In genomic region chr7:155358066-155358947, GRCh38 we compare ENCODE assay signal across 18 cellular contexts.
A peak's percentile ranks its signal among the peaks of the same experiment; 100 is the strongest.
DNase-seq lines count a peak whose midpoint lies in the region; ATAC-seq and TF ChIP-seq lines count a peak whose summit lies in the region.
"Had no signal": no experiment of that assay in that cellular context is flagged by ENCODE, and none has a peak within 500 bp of the region (broad histone marks: within the 10 kb centered on the region; RNA-seq: fewer than 3 reads in every experiment).

No MANE protein-coding gene starts in this region.

- H3K4me1 ChIP-seq in endodermal cell (ENCODE audit: control insufficient read depth, insufficient read depth, low read length) (no peaks in the 10 kb centered on the region), prostate gland (replicated peaks) (no peaks in the 10 kb centered on the region)

- no peak overlapping the region for H3K27ac Mint-ChIP-seq in endodermal cell
- no peak overlapping the region for H3K27ac Mint-ChIP-seq in activated T-cell treated with anti-CD3 and anti-CD28 coated beads, Interleukin-2, amount 50 U/mL, for 72 hours
- H3K27ac Mint-ChIP-seq: CD4-positive, alpha-beta T cell; naive thymus-derived CD8-positive, alpha-beta T cell; T-helper 17 cell had no signal

- H3K27me3 ChIP-seq in endodermal cell (ENCODE audit: control insufficient read depth, insufficient read depth, low read length, poor library complexity, severe bottlenecking) (peaks cover 57% of the 10 kb centered on the region), prostate gland (replicated peaks; ENCODE audit: insufficient read depth) (peaks cover 6% of the 10 kb centered on the region)

- H3K27ac ChIP-seq in endodermal cell (ENCODE audit: low read depth, low read length) (no peak overlapping the region), prostate gland (no peak overlapping the region)

- no peak overlapping the region for H3K4me3 Mint-ChIP-seq in endodermal cell
- no peak overlapping the region for H3K4me3 Mint-ChIP-seq in activated T-cell treated with anti-CD3 and anti-CD28 coated beads, Interleukin-2, amount 50 U/mL, for 72 hours
- H3K4me3 Mint-ChIP-seq: CD4-positive, alpha-beta T cell; naive thymus-derived CD8-positive, alpha-beta T cell; T-helper 17 cell had no signal

- no peak for ATAC-seq in sciatic nerve
- no peak for ATAC-seq in HG02885 (IDR thresholded peaks at IDR 0.05; ENCODE audit: poor library complexity, unreplicated experiment)
- no peak for ATAC-seq in activated T-cell treated with anti-CD3 and anti-CD28 coated beads, Interleukin-2, amount 50 U/mL, for 72 hours (replicated peaks in 1 of 2)
- ATAC-seq: activated CD4-positive, CD25-positive, alpha-beta regulatory T cell treated with anti-CD3 and anti-CD28 coated beads, Interleukin-2, amount 50 U/mL, for 24 hours; naive thymus-derived CD8-positive, alpha-beta T cell had no signal

- DNase-seq in NOMO-1 (lab: John Stamatoyannopoulos, UW; ENCODE audit: unreplicated experiment in 2 of 2) (peak; percentile 10 to 30), NOMO-1 treated with dmso at 0.1 percent for 144 hours (lab: John Stamatoyannopoulos, UW; ENCODE audit: unreplicated experiment) (no peak), MV-4-11 (lab: John Stamatoyannopoulos, UW) (peak; percentile 61), endodermal cell (peak; percentile 69), sciatic nerve (ENCODE audit: low spot score) (peak; percentile 42), prostate gland (ENCODE audit: low spot score) (no peak)
- DNase-seq in activated T-cell treated with anti-CD3 and anti-CD28 coated beads, Interleukin-2, amount 50 U/mL, for 72 hours = no peak
- DNase-seq: DMS53; hippocampal formation; NCI-H1092 treated with DMSO at 0.1 percent for 48 hours; NCI-H510A treated with DMSO at 0.1 percent for 48 hours; stimulated activated CD4-positive, alpha-beta T cell treated with anti-CD3 and anti-CD28 coated beads, Interleukin-4, amount 100 ng/mL, for 24 hours; T-helper 17 cell had no signal

- 39 to 50% methylated on average over 21 to 40 of the region's 40 CpGs for WGBS in endodermal cell (ENCODE audit: insufficient coverage in 1 of 2, insufficient read length in 1 of 2), 2 experiments
- WGBS in prostate gland = 70% methylated on average over 40 of the region's 40 CpGs

- intact Hi-C loops in sciatic nerve (cut with DNase I) = no loop called here
- intact Hi-C loops in prostate gland (cut with DNase I) = no loop called here

- no peaks in the 10 kb centered on the region for H3K36me3 ChIP-seq in endodermal cell (ENCODE audit: control insufficient read depth, insufficient read depth, low read length)
- H3K36me3 ChIP-seq in prostate gland = no peaks in the 10 kb centered on the region

- peaks cover 14% of the 10 kb centered on the region for H3K4me1 Mint-ChIP-seq in endodermal cell
- H3K4me1 Mint-ChIP-seq in activated T-cell treated with anti-CD3 and anti-CD28 coated beads, Interleukin-2, amount 50 U/mL, for 72 hours (ENCODE audit: low read depth) = no peaks in the 10 kb centered on the region

- no peaks in the 10 kb centered on the region for H3K9me3 Mint-ChIP-seq in endodermal cell
- H3K9me3 Mint-ChIP-seq in activated T-cell treated with anti-CD3 and anti-CD28 coated beads, Interleukin-2, amount 50 U/mL, for 72 hours = peaks cover 0 to 6% of the 10 kb centered on the region in 2 donors
- H3K9me3 Mint-ChIP-seq: CD4-positive, alpha-beta T cell; naive thymus-derived CD8-positive, alpha-beta T cell had no signal

- H3K9me3 ChIP-seq in endodermal cell (ENCODE audit: control insufficient read depth, low read length) = no peaks in the 10 kb centered on the region
- H3K9me3 ChIP-seq in prostate gland = no peaks in the 10 kb centered on the region

- peak; percentile 11 for TF ChIP-seq CTCF in endodermal cell (conservative IDR thresholded peaks at IDR 0.05)
- TF ChIP-seq CTCF in prostate gland (IDR thresholded peaks at IDR 0.05) = no peak

- no peak overlapping the region for H3K9ac ChIP-seq in endodermal cell (ENCODE audit: extremely low read depth, low read length, poor library complexity, severe bottlenecking)

- H3K4me3 ChIP-seq in endodermal cell (ENCODE audit: low read length) = no peak overlapping the region
- no peak overlapping the region for H3K4me3 ChIP-seq in prostate gland
- H3K4me3 ChIP-seq: smooth muscle cell had no signal

- no peak for TF ChIP-seq POLR2A in prostate gland (IDR thresholded peaks at IDR 0.05)

- H3K27me3 Mint-ChIP-seq in endodermal cell (ENCODE audit: insufficient read depth) = peaks cover 79% of the 10 kb centered on the region
- peaks cover 36% of the 10 kb centered on the region for H3K27me3 Mint-ChIP-seq in activated T-cell treated with anti-CD3 and anti-CD28 coated beads, Interleukin-2, amount 50 U/mL, for 72 hours (ENCODE audit: low read depth)

- H3K36me3 Mint-ChIP-seq in endodermal cell (ENCODE audit: low read depth) = no peaks in the 10 kb centered on the region
- no peaks in the 10 kb centered on the region for H3K36me3 Mint-ChIP-seq in activated T-cell treated with anti-CD3 and anti-CD28 coated beads, Interleukin-2, amount 50 U/mL, for 72 hours (ENCODE audit: insufficient read depth in 2 of 2)
- H3K36me3 Mint-ChIP-seq: naive thymus-derived CD8-positive, alpha-beta T cell had no signal

Comparison
In these comparisons a context has a peak if more than half of its experiments do, and no peak if none do; other contexts are left out.
1. DNase-seq: peak in NOMO-1 (2 of 2), MV-4-11 (single experiment), endodermal cell (single experiment) and sciatic nerve (single experiment); none in NOMO-1 treated with dmso at 0.1 percent for 144 hours (single experiment), prostate gland (single experiment) and activated T-cell treated with anti-CD3 and anti-CD28 coated beads, Interleukin-2, amount 50 U/mL, for 72 hours (0 of 2).